In genomic region chr2:85152895-85153294, GRCh38 we compare ENCODE assay signal across 8 cellular contexts.
"Had no signal": no experiment of that assay in that cellular context is flagged by ENCODE, and none has a peak within 500 bp of the region (broad histone marks: within the 10 kb centered on the region; RNA-seq: fewer than 3 reads in every experiment).

No MANE protein-coding gene starts in this region.

- DNase-seq: GDM1, GF-D8 had no signal

- ATAC-seq: GM12878 had no signal

- H3K4me3 ChIP-seq: GM12878 had no signal

- FAIRE-seq: G401.6, GM12878, GM12891, GM12892, GM18507, GM19239 had no signal
